ENCODE assay signal across 4 cellular contexts in the genomic region with DNA sequence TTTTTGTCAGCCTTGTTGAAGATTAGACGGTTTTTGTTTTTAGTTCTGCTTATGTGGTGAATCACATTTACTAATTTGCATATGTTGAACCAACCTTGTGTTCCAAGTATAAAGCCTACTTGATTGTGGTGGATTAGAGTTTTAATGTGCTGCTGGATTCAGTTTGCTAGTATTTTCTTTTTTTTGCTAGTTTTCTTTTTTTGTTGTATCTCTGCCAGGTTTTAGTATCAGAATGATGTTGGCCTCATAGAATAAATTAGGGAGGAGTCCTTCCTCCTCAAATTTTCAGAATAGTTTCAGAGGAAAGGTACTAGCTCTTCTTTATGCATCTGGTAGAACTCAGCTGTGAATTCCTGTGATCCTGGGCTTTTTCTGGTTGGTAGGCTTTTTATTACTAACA. TPM values are rescaled to one million over a fixed set of nuclear protein-coding genes. Genes with fewer than 3 reads are reported as not detected.
"Had no signal": no experiment of that assay in that cellular context is flagged by ENCODE, and none has a peak within 500 bp of the region (broad histone marks: within the 10 kb centered on the region; RNA-seq: fewer than 3 reads in every experiment).

A gene with protein sequence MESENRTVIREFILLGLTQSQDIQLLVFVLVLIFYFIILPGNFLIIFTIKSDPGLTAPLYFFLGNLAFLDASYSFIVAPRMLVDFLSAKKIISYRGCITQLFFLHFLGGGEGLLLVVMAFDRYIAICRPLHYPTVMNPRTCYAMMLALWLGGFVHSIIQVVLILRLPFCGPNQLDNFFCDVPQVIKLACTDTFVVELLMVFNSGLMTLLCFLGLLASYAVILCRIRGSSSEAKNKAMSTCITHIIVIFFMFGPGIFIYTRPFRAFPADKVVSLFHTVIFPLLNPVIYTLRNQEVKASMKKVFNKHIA (plus strand): TSS at position 301 of the 400 bp plus-strand sequence. CDS start 23,679 bp downstream, outside the sequence.

RNA-seq across cellular contexts. Expression of the gene that starts here (rescaled TPM):
- total RNA-seq: LHCN-M2, M059J, MCF 10A, NCI-H460 had no signal
